ENCODE assay signal across 25 cellular contexts in genomic region chr10:43374194-43374593, GRCh38. TPM values are rescaled to one million over a fixed set of nuclear protein-coding genes. Genes with fewer than 3 reads are reported as not detected.
"Had no signal": no experiment of that assay in that cellular context is flagged by ENCODE, and none has a peak within 500 bp of the region (broad histone marks: within the 10 kb centered on the region; RNA-seq: fewer than 3 reads in every experiment).

No MANE protein-coding gene starts in this region.

- H3K4me1 ChIP-seq: esophagus squamous epithelium, SJCRH30, upper lobe of left lung had no signal

- H3K9me3 Mint-ChIP-seq: activated naive CD4-positive, alpha-beta T cell treated with anti-CD3 and anti-CD28 coated beads for 36 hours; activated naive CD8-positive, alpha-beta T cell treated with anti-CD3 and anti-CD28 coated beads, Interleukin-2, amount 50 U/mL, for 24 hours; brain; endodermal cell; nephron progenitor cell; T-cell had no signal

- H3K36me3 Mint-ChIP-seq: brain, T-cell had no signal

- H3K27me3 Mint-ChIP-seq: activated naive CD8-positive, alpha-beta T cell treated with anti-CD3 and anti-CD28 coated beads, Interleukin-2, amount 50 U/mL, for 24 hours; brain; T-cell had no signal

- DNase-seq: activated CD8-positive, alpha-beta memory T cell treated with anti-CD3 and anti-CD28 coated beads for 24 hours; activated effector memory CD4-positive, alpha-beta T cell treated with Interleukin-2 at 50 U/mL for 16 hours; activated naive CD4-positive, alpha-beta T cell treated with anti-CD3 and anti-CD28 coated beads for 36 hours; activated naive CD8-positive, alpha-beta T cell treated with anti-CD3 and anti-CD28 coated beads, Interleukin-2, amount 50 U/mL, for 24 hours; activated T-cell treated with anti-CD3 and anti-CD28 coated beads, Interleukin-2, amount 50 U/mL, for 48 hours; anterior cingulate cortex; endodermal cell; esophagus squamous epithelium; gastrocnemius medialis; hippocampal formation; mesenchymal stem cell; nephron progenitor cell; SJCRH30; stimulated activated CD4-positive, alpha-beta T cell treated with anti-CD3 and anti-CD28 coated beads, Interleukin-4, amount 100 ng/mL, for 24 hours; T-cell; upper lobe of left lung; WERI-Rb-1 had no signal

- H3K4me3 ChIP-seq: esophagus squamous epithelium, gastrocnemius medialis, SJCRH30, smooth muscle cell, upper lobe of left lung had no signal

- ATAC-seq: activated naive CD8-positive, alpha-beta T cell treated with anti-CD3 and anti-CD28 coated beads, Interleukin-2, amount 50 U/mL, for 24 hours; gastrocnemius medialis; sciatic nerve; T-cell had no signal

- H3K9me3 ChIP-seq: esophagus squamous epithelium, gastrocnemius medialis, SJCRH30, upper lobe of left lung had no signal

- H3K27ac ChIP-seq: esophagus squamous epithelium, gastrocnemius medialis, SJCRH30, upper lobe of left lung, WERI-Rb-1 had no signal

- H3K36me3 ChIP-seq: esophagus squamous epithelium, gastrocnemius medialis, SJCRH30, upper lobe of left lung, WERI-Rb-1 had no signal

- H3K27me3 ChIP-seq: esophagus squamous epithelium, gastrocnemius medialis, SJCRH30, upper lobe of left lung had no signal

- H3K4me3 Mint-ChIP-seq: activated naive CD4-positive, alpha-beta T cell treated with anti-CD3 and anti-CD28 coated beads for 36 hours; activated naive CD8-positive, alpha-beta T cell treated with anti-CD3 and anti-CD28 coated beads, Interleukin-2, amount 50 U/mL, for 24 hours; brain; endodermal cell; nephron progenitor cell; T-cell had no signal

- H3K27ac Mint-ChIP-seq: activated naive CD4-positive, alpha-beta T cell treated with anti-CD3 and anti-CD28 coated beads for 36 hours; activated naive CD8-positive, alpha-beta T cell treated with anti-CD3 and anti-CD28 coated beads, Interleukin-2, amount 50 U/mL, for 24 hours; nephron progenitor cell; T-cell had no signal

RNA-seq across cellular contexts. Expression of gene FXYD4, which starts 2.8 kb away (rescaled TPM):
- total RNA-seq: activated naive CD4-positive, alpha-beta T cell treated with anti-CD3 and anti-CD28 coated beads for 36 hours; cardiac septum; esophagus squamous epithelium; gastrocnemius medialis; lower leg skin; mononuclear cell; omental fat pad; renal cortical epithelial cell; sciatic nerve; SJCRH30; smooth muscle cell; T-cell had no signal
- polyA plus RNA-seq: smooth muscle cell had no signal
